In the genomic region with DNA sequence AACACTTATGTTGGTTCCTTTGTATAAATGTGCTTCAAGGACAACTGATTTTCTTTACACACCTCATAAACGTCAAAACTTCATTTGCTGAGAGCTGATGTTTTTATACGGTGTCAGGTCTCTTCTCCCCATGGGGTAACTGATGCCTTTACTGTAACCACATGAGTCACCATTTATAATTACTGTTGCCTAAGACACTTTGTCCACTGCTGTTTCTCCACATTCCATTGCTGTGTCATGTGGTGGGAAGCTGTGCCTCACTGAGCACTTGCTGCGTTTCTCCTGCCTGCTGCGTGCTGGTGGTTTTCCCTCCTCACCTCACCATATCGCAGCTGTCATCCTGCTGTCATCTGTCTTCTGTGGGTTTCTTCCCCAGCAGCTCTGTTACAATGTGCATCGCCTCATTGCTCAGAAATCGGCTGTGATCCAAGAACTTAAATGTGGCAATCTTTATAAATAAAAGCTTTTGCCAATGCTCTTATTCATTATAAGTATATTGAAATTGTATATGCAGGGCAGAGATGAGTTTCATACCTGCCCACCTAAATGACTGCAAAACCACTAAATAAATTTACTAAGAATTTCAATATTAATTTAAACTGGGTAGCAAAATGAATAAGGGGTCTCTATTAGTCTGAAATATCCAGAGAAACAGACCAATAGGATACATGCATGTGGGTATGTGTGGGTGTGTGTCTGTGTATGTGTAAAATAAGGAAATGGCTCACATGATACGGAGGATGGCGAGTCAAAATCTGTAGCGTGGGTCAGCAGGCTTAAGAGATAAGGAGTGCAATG, we compare ENCODE assay signal across 9 cellular contexts.
DNase-seq lines count a peak whose midpoint lies in the region; ATAC-seq and TF ChIP-seq lines count a peak whose summit lies in the region.
"Had no signal": no experiment of that assay in that cellular context is flagged by ENCODE, and none has a peak within 500 bp of the region (broad histone marks: within the 10 kb centered on the region; RNA-seq: fewer than 3 reads in every experiment).

No MANE protein-coding gene starts in this region.

- H3K27me3 ChIP-seq in neural cell (ENCODE audit: insufficient read depth, low read depth, low read length), result no peaks in the 10 kb centered on the region

- no peak for ATAC-seq in GM21381 (IDR thresholded peaks at IDR 0.05; ENCODE audit: unreplicated experiment)

- in situ Hi-C loops in astrocyte of the spinal cord (cut with HindIII; ENCODE audit: low sequenced_read_pairs), result no loop called here

- intact Hi-C loops in activated naive CD4-positive, alpha-beta T cell treated with anti-CD3 and anti-CD28 coated beads for 36 hours (cut with micrococcal nuclease), result no loop called here

- no peak overlapping the region for H3K4me3 Mint-ChIP-seq in activated naive CD4-positive, alpha-beta T cell treated with anti-CD3 and anti-CD28 coated beads for 36 hours

- no peak for TF ChIP-seq POLR2A in NB4 (IDR thresholded peaks at IDR 0.05; ENCODE audit: extremely low read depth, insufficient read length)

- no peaks in the 10 kb centered on the region for H3K27me3 Mint-ChIP-seq in activated naive CD4-positive, alpha-beta T cell treated with anti-CD3 and anti-CD28 coated beads for 36 hours (ENCODE audit: low read depth)

- H3K36me3 Mint-ChIP-seq in activated naive CD4-positive, alpha-beta T cell treated with anti-CD3 and anti-CD28 coated beads for 36 hours (ENCODE audit: low read depth), result no peaks in the 10 kb centered on the region

- no peaks in the 10 kb centered on the region for H3K9me2 ChIP-seq in neural cell (ENCODE audit: insufficient read depth, low read length)

- no peaks in the 10 kb centered on the region for H3K9me3 ChIP-seq in neural cell (ENCODE audit: low read length)

- TF ChIP-seq CTCF in NB4 (IDR thresholded peaks at IDR 0.05; ENCODE audit: low read depth, low read length) (no peak), astrocyte of the spinal cord (IDR thresholded peaks at IDR 0.05; ENCODE audit: low read depth, low read length) (no peak), neural cell (IDR thresholded peaks at IDR 0.05; ENCODE audit: poor library complexity, severe bottlenecking) (no peak)

- H3K9ac ChIP-seq in neural cell (ENCODE audit: low read length), result no peak overlapping the region

- H3K4me3 ChIP-seq in NB4 (ENCODE audit: low read depth, low read length) (peak overlapping the region; percentile 11), astrocyte of the spinal cord (ENCODE audit: low read depth, low read length) (no peak overlapping the region), neural cell (ENCODE audit: low read length) (no peak overlapping the region)

- H4K20me1 ChIP-seq in neural cell (ENCODE audit: insufficient read depth), result no peaks in the 10 kb centered on the region

- DNase-seq in GF-D8 (lab: John Stamatoyannopoulos, UW), result peak; percentile 86
- DNase-seq in NB4 (ENCODE audit: low read depth), result peak; percentile 98
- peak; percentile 99 for DNase-seq in astrocyte of the spinal cord (ENCODE audit: low read depth, low spot score)
- DNase-seq in NCI-H1105 treated with DMSO at 0.1 percent for 48 hours (lab: John Stamatoyannopoulos, UW), result no peak
- no peak for DNase-seq in activated naive CD4-positive, alpha-beta T cell treated with anti-CD3 and anti-CD28 coated beads for 36 hours
- no peak for DNase-seq in midbrain (lab: John Stamatoyannopoulos, UW)
- DNase-seq: right cardiac atrium had no signal

- TF ChIP-seq EP300 in neural cell (conservative IDR thresholded peaks at IDR 0.05; ENCODE audit: poor library complexity, severe bottlenecking), result peak; percentile 73

- peaks cover 8% of the 10 kb centered on the region for H3K9me3 Mint-ChIP-seq in activated naive CD4-positive, alpha-beta T cell treated with anti-CD3 and anti-CD28 coated beads for 36 hours

- no peak for TF ChIP-seq RAD21 in neural cell (conservative IDR thresholded peaks at IDR 0.05)

- CTCF ChIA-PET in activated naive CD4-positive, alpha-beta T cell treated with anti-CD3 and anti-CD28 coated beads for 36 hours (lab: Charles Lee), result no interaction called here

- no peak overlapping the region for H3K27ac Mint-ChIP-seq in activated naive CD4-positive, alpha-beta T cell treated with anti-CD3 and anti-CD28 coated beads for 36 hours

- H3K4me2 ChIP-seq in neural cell (ENCODE audit: low read length), result no peak overlapping the region

- no peak overlapping the region for H2AFZ ChIP-seq in neural cell (ENCODE audit: low read depth, low read length)

- no peaks in the 10 kb centered on the region for H3K36me3 ChIP-seq in neural cell (ENCODE audit: insufficient read depth, low read length)

- no peaks in the 10 kb centered on the region for H3F3A ChIP-seq in neural cell (ENCODE audit: insufficient read depth, low read length, poor library complexity, severe bottlenecking)

- H3K27ac ChIP-seq in neural cell (ENCODE audit: low read length), result no peak overlapping the region

- H3K4me1 Mint-ChIP-seq in activated naive CD4-positive, alpha-beta T cell treated with anti-CD3 and anti-CD28 coated beads for 36 hours (ENCODE audit: low read depth), result no peaks in the 10 kb centered on the region

- H3K79me2 ChIP-seq in neural cell (replicated peaks; ENCODE audit: insufficient read depth, low read length), result no peaks in the 10 kb centered on the region

TF ChIP-seq in neural cell, 6 proteins besides CTCF, POLR2A, EP300 and RAD21:
- TF ChIP-seq, protein P1, sequence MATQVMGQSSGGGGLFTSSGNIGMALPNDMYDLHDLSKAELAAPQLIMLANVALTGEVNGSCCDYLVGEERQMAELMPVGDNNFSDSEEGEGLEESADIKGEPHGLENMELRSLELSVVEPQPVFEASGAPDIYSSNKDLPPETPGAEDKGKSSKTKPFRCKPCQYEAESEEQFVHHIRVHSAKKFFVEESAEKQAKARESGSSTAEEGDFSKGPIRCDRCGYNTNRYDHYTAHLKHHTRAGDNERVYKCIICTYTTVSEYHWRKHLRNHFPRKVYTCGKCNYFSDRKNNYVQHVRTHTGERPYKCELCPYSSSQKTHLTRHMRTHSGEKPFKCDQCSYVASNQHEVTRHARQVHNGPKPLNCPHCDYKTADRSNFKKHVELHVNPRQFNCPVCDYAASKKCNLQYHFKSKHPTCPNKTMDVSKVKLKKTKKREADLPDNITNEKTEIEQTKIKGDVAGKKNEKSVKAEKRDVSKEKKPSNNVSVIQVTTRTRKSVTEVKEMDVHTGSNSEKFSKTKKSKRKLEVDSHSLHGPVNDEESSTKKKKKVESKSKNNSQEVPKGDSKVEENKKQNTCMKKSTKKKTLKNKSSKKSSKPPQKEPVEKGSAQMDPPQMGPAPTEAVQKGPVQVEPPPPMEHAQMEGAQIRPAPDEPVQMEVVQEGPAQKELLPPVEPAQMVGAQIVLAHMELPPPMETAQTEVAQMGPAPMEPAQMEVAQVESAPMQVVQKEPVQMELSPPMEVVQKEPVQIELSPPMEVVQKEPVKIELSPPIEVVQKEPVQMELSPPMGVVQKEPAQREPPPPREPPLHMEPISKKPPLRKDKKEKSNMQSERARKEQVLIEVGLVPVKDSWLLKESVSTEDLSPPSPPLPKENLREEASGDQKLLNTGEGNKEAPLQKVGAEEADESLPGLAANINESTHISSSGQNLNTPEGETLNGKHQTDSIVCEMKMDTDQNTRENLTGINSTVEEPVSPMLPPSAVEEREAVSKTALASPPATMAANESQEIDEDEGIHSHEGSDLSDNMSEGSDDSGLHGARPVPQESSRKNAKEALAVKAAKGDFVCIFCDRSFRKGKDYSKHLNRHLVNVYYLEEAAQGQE (IDR thresholded peaks at IDR 0.05; ENCODE audit: borderline replicate concordance), result peak; percentile 22
- TF ChIP-seq TAF1 (IDR thresholded peaks at IDR 0.05; ENCODE audit: low read depth) (no peak), MXI1 (conservative IDR thresholded peaks at IDR 0.05; ENCODE audit: poor library complexity, severe bottlenecking) (no peak), SMC3 (conservative IDR thresholded peaks at IDR 0.05; ENCODE audit: poor library complexity) (no peak), EZH2 (IDR thresholded peaks at IDR 0.05; ENCODE audit: borderline replicate concordance, insufficient read depth, low read length, poor library complexity, severe bottlenecking) (no peak), POLR2AphosphoS5 (IDR thresholded peaks at IDR 0.05) (peak; percentile 39)

Comparison
In these comparisons a context has a peak if more than half of its experiments do, and no peak if none do; other contexts are left out.
1. DNase-seq: peak in GF-D8 (single experiment), NB4 (single experiment) and astrocyte of the spinal cord (single experiment); none in NCI-H1105 treated with DMSO at 0.1 percent for 48 hours (single experiment), activated naive CD4-positive, alpha-beta T cell treated with anti-CD3 and anti-CD28 coated beads for 36 hours (single experiment) and midbrain (single experiment).